Comparison of ENCODE assay signal across 8 cellular contexts in genomic region chr9:90192470-90192869, GRCh38.
DNase-seq lines count a peak whose midpoint lies in the region; FAIRE-seq lines count a peak whose summit lies in the region.
"Not testable (repeated sequence)": the region's sequence is repeated elsewhere in the genome, so short reads cannot be mapped to it uniquely, and the experiment has no call there.

No MANE protein-coding gene starts in this region.

- POLR2A ChIA-PET in CD4-positive, alpha-beta memory T cell (lab: Charles Lee; ENCODE audit: partially characterized antibody), result interaction anchor here (1.0 to 1.1 kb wide), 2 partner anchors 13 to 33 kb away, joined by 3 to 4 read pairs; no protein-coding TSS in a partner anchor

- 38 to 61% (median 40%) methylated on average over 7 of the region's 7 CpGs for WGBS in small intestine, 3 donors

- not testable (repeated sequence) for H3K27me3 ChIP-seq in CD4-positive, alpha-beta memory T cell (ENCODE audit: insufficient read depth, low read length); small intestine (ENCODE audit: control insufficient read depth in 2 of 2, insufficient read depth in 2 of 2, low read length in 2 of 2)

- H3K9me3 ChIP-seq in CD4-positive, alpha-beta memory T cell (ENCODE audit: control insufficient read depth in 1 of 2, low read length in 2 of 2); small intestine (ENCODE audit: control insufficient read depth, low read depth): not testable (repeated sequence)

- peak; percentile 62 to 74 (median 64) for DNase-seq in CD4-positive, alpha-beta memory T cell
- DNase-seq in LoVo (ENCODE audit: low spot score) (peak; percentile 31), T-helper 2 cell (peak in 3 of 5 experiments; percentile 3 to 81 (median 36)), small intestine (peak; percentile 45)
- peak; percentile 4 to 8 for DNase-seq in activated CD4-positive, alpha-beta T cell treated with anti-CD3 and anti-CD28 coated beads, Interleukin-2, amount 50 U/mL, for 4 hours
- DNase-seq in activated T-helper 1 cell treated with anti-CD3 and anti-CD28 coated beads, Interleukin-12 subunit alpha, Interleukin-12 subunit beta, Interleukin-2, Interleukin-4 antibody, amounts not matched to agents 30 ng/mL and 10 ng/mL and 1 ng/mL, durations not matched to agents 14 hours and 24 hours and 36 hours (ENCODE audit: low spot score), result peak; percentile 53
- DNase-seq in central memory CD4-positive, alpha-beta T cell, result peak; percentile 70
- peak; percentile 19 for DNase-seq in stimulated activated CD8-positive, alpha-beta memory T cell treated with anti-CD3 and anti-CD28 coated beads, Interleukin-12 subunit alpha, Interleukin-12 subunit beta, amount 100 ng/mL, for 1 hour (ENCODE audit: low read depth)

- H3K27me3 Mint-ChIP-seq in CD4-positive, alpha-beta memory T cell, result peaks cover 7 to 15% of the 10 kb centered on the region in 2 donors
- H3K27me3 Mint-ChIP-seq in activated T-helper 1 cell treated with anti-CD3 and anti-CD28 coated beads, Interleukin-12 subunit alpha, Interleukin-12 subunit beta, Interleukin-2, Interleukin-4 antibody, amounts not matched to agents 30 ng/mL and 10 ng/mL and 1 ng/mL, durations not matched to agents 14 hours and 24 hours and 36 hours (ENCODE audit: insufficient read depth), result not testable (repeated sequence)

- not testable (repeated sequence) for H3K36me3 Mint-ChIP-seq in CD4-positive, alpha-beta memory T cell; activated T-helper 1 cell treated with anti-CD3 and anti-CD28 coated beads, Interleukin-12 subunit alpha, Interleukin-12 subunit beta, Interleukin-2, Interleukin-4 antibody, amounts not matched to agents 30 ng/mL and 10 ng/mL and 1 ng/mL, durations not matched to agents 14 hours and 24 hours and 36 hours (ENCODE audit: low read depth)

- not testable (repeated sequence) for H3K27ac ChIP-seq in CD4-positive, alpha-beta memory T cell (ENCODE audit: low read depth, low read length); small intestine (ENCODE audit: low read depth in 1 of 2, low read length in 1 of 2)

- not testable (repeated sequence) for FAIRE-seq in small intestine (lab: Jason Lieb, UNC)

- peaks cover 0 to 38% (median 22%) of the 10 kb centered on the region in 8 donors for H3K9me3 Mint-ChIP-seq in CD4-positive, alpha-beta memory T cell
- not testable (repeated sequence) for H3K9me3 Mint-ChIP-seq in activated T-helper 1 cell treated with anti-CD3 and anti-CD28 coated beads, Interleukin-12 subunit alpha, Interleukin-12 subunit beta, Interleukin-2, Interleukin-4 antibody, amounts not matched to agents 30 ng/mL and 10 ng/mL and 1 ng/mL, durations not matched to agents 14 hours and 24 hours and 36 hours

- peak overlapping the region in 5 of 7 donors; percentile 64 to 84 (median 80) for H3K27ac Mint-ChIP-seq in CD4-positive, alpha-beta memory T cell
- H3K27ac Mint-ChIP-seq in activated T-helper 1 cell treated with anti-CD3 and anti-CD28 coated beads, Interleukin-12 subunit alpha, Interleukin-12 subunit beta, Interleukin-2, Interleukin-4 antibody, amounts not matched to agents 30 ng/mL and 10 ng/mL and 1 ng/mL, durations not matched to agents 14 hours and 24 hours and 36 hours, result not testable (repeated sequence)

- CTCF ChIA-PET in CD4-positive, alpha-beta memory T cell (lab: Charles Lee; ENCODE audit: partially characterized antibody), result interaction anchor here (1.6 to 2.7 kb wide), 4 partner anchors 17 to 50 kb away, joined by 4 to 12 read pairs (median 6); no protein-coding TSS in a partner anchor

- peaks cover 17 to 58% (median 24%) of the 10 kb centered on the region in 4 donors for H3K4me1 Mint-ChIP-seq in CD4-positive, alpha-beta memory T cell
- not testable (repeated sequence) for H3K4me1 Mint-ChIP-seq in activated T-helper 1 cell treated with anti-CD3 and anti-CD28 coated beads, Interleukin-12 subunit alpha, Interleukin-12 subunit beta, Interleukin-2, Interleukin-4 antibody, amounts not matched to agents 30 ng/mL and 10 ng/mL and 1 ng/mL, durations not matched to agents 14 hours and 24 hours and 36 hours (ENCODE audit: low read depth)

- H3K4me1 ChIP-seq in CD4-positive, alpha-beta memory T cell (ENCODE audit: insufficient read depth, low read length); small intestine (ENCODE audit: control insufficient read depth in 2 of 2, insufficient read depth in 1 of 2, low read depth in 1 of 2, low read length in 1 of 2): not testable (repeated sequence)

- H3K36me3 ChIP-seq in CD4-positive, alpha-beta memory T cell (ENCODE audit: insufficient read depth, low read length); small intestine (ENCODE audit: control insufficient read depth in 2 of 2, insufficient read depth in 2 of 2, low read length in 2 of 2): not testable (repeated sequence)

- not testable (repeated sequence) for H3K4me3 ChIP-seq in CD4-positive, alpha-beta memory T cell (ENCODE audit: low read length in 2 of 2); small intestine (ENCODE audit: low read depth in 1 of 2, low read length in 2 of 2)

- intact Hi-C loops in CD4-positive, alpha-beta memory T cell (cut with micrococcal nuclease); activated T-helper 1 cell treated with anti-CD3 and anti-CD28 coated beads, Interleukin-12 subunit alpha, Interleukin-12 subunit beta, Interleukin-2, Interleukin-4 antibody, amounts not matched to agents 30 ng/mL and 10 ng/mL and 1 ng/mL, durations not matched to agents 14 hours and 24 hours and 36 hours (cut with micrococcal nuclease): not testable (repeated sequence)

- peak overlapping the region; percentile 31 to 74 (median 60) for H3K4me3 Mint-ChIP-seq in CD4-positive, alpha-beta memory T cell
- not testable (repeated sequence) for H3K4me3 Mint-ChIP-seq in activated T-helper 1 cell treated with anti-CD3 and anti-CD28 coated beads, Interleukin-12 subunit alpha, Interleukin-12 subunit beta, Interleukin-2, Interleukin-4 antibody, amounts not matched to agents 30 ng/mL and 10 ng/mL and 1 ng/mL, durations not matched to agents 14 hours and 24 hours and 36 hours

Comparison
In these comparisons a context has a peak if more than half of its experiments do, and no peak if none do; other contexts are left out.
1. DNase-seq: peak in every context shown above with its lines; median percentile 70 in central memory CD4-positive, alpha-beta T cell; 64 in CD4-positive, alpha-beta memory T cell; 53 in activated T-helper 1 cell treated with anti-CD3 and anti-CD28 coated beads, Interleukin-12 subunit alpha, Interleukin-12 subunit beta, Interleukin-2, Interleukin-4 antibody, amounts not matched to agents 30 ng/mL and 10 ng/mL and 1 ng/mL, durations not matched to agents 14 hours and 24 hours and 36 hours; 45 in small intestine; 36 in T-helper 2 cell; 31 in LoVo; 19 in stimulated activated CD8-positive, alpha-beta memory T cell treated with anti-CD3 and anti-CD28 coated beads, Interleukin-12 subunit alpha, Interleukin-12 subunit beta, amount 100 ng/mL, for 1 hour; 6 in activated CD4-positive, alpha-beta T cell treated with anti-CD3 and anti-CD28 coated beads, Interleukin-2, amount 50 U/mL, for 4 hours.